Comparison of ENCODE assay signal across 1 cellular context in genomic region chr10:32156031-32156495, GRCh38.
TF ChIP-seq lines count a peak whose summit lies in the region.

No MANE protein-coding gene starts in this region.

TF ChIP-seq in HepG2, 621 proteins besides CTCF, POLR2A, EP300 and RAD21 (continued from another document and continues in another):
- TF ChIP-seq CEBPG (CRISPR knock-in tag; IDR thresholded peaks at IDR 0.05) (peak; percentile 94), ZBTB8A (CRISPR knock-in tag; IDR thresholded peaks at IDR 0.05; ENCODE audit: borderline replicate concordance, low read depth) (no peak), ZNF543 (CRISPR knock-in tag; IDR thresholded peaks at IDR 0.05) (no peak), PHF5A (CRISPR knock-in tag; IDR thresholded peaks at IDR 0.05; ENCODE audit: low read depth, unreplicated experiment) (peak; percentile 25), PAWR (CRISPR knock-in tag; IDR thresholded peaks at IDR 0.05; ENCODE audit: borderline replicate concordance) (no peak), MAFG (CRISPR knock-in tag; IDR thresholded peaks at IDR 0.05) (no peak), ZBTB49 (CRISPR knock-in tag; IDR thresholded peaks at IDR 0.05; ENCODE audit: borderline replicate concordance) (no peak), ZBTB2 (CRISPR knock-in tag; IDR thresholded peaks at IDR 0.05; ENCODE audit: low read depth) (no peak), FOXP4 (CRISPR knock-in tag; IDR thresholded peaks at IDR 0.05) (peak; percentile 86), ZNF446 (CRISPR knock-in tag; IDR thresholded peaks at IDR 0.05) (no peak), MED8 (CRISPR knock-in tag; IDR thresholded peaks at IDR 0.05; ENCODE audit: insufficient replicate concordance) (peak; percentile 75), MXI1 (IDR thresholded peaks at IDR 0.05; ENCODE audit: borderline replicate concordance, low read depth, low read length) (no peak), CREBL2 (CRISPR knock-in tag; IDR thresholded peaks at IDR 0.05; ENCODE audit: borderline replicate concordance) (no peak), SMAD1 (CRISPR knock-in tag; IDR thresholded peaks at IDR 0.05; ENCODE audit: borderline replicate concordance, low read depth) (no peak), CERS6 (CRISPR knock-in tag; IDR thresholded peaks at IDR 0.05) (no peak), ZBTB7A (CRISPR knock-in tag; IDR thresholded peaks at IDR 0.05) (no peak), ZNF354B (CRISPR knock-in tag; IDR thresholded peaks at IDR 0.05) (no peak), PITX1 (CRISPR knock-in tag; IDR thresholded peaks at IDR 0.05) (peak; percentile 77; the same call in 1 of the 2 replicates), ZNF367 (CRISPR knock-in tag; IDR thresholded peaks at IDR 0.05; ENCODE audit: borderline replicate concordance) (no peak), ARID4A (CRISPR knock-in tag; IDR thresholded peaks at IDR 0.05; ENCODE audit: borderline replicate concordance) (peak; percentile 29; the same call in 1 of the 2 replicates), ZNF564 (CRISPR knock-in tag; IDR thresholded peaks at IDR 0.05) (no peak), UBTF (CRISPR knock-in tag; IDR thresholded peaks at IDR 0.05) (no peak), CBX5 (CRISPR knock-in tag; IDR thresholded peaks at IDR 0.05; ENCODE audit: borderline replicate concordance) (no peak), NONO (IDR thresholded peaks at IDR 0.05) (no peak), NONO (CRISPR knock-in tag; conservative IDR thresholded peaks at IDR 0.05) (no peak), ZNF549 (CRISPR knock-in tag; IDR thresholded peaks at IDR 0.05) (no peak), ZNF770 (CRISPR knock-in tag; IDR thresholded peaks at IDR 0.05) (peak; percentile 96), ZFAT (CRISPR knock-in tag; conservative IDR thresholded peaks at IDR 0.05) (no peak), KLF16 (CRISPR knock-in tag; IDR thresholded peaks at IDR 0.05) (no peak), DNMT3B (CRISPR knock-in tag; conservative IDR thresholded peaks at IDR 0.05) (no peak), NFE2L1 (CRISPR knock-in tag; IDR thresholded peaks at IDR 0.05; ENCODE audit: borderline replicate concordance) (no peak), E2F5 (CRISPR knock-in tag; conservative IDR thresholded peaks at IDR 0.05) (no peak), SATB2 (CRISPR knock-in tag; IDR thresholded peaks at IDR 0.05) (no peak), HOXA3 (CRISPR knock-in tag; IDR thresholded peaks at IDR 0.05) (peak; percentile 53; the same call in 1 of the 2 replicates), PHF8 (CRISPR knock-in tag; IDR thresholded peaks at IDR 0.05) (no peak), ATF2 (CRISPR knock-in tag; IDR thresholded peaks at IDR 0.05) (peak; percentile 38; the same call in 1 of the 2 replicates), PHF21A (CRISPR knock-in tag; IDR thresholded peaks at IDR 0.05) (peak; percentile 59; the same call in 1 of the 2 replicates)
